In the genomic region with DNA sequence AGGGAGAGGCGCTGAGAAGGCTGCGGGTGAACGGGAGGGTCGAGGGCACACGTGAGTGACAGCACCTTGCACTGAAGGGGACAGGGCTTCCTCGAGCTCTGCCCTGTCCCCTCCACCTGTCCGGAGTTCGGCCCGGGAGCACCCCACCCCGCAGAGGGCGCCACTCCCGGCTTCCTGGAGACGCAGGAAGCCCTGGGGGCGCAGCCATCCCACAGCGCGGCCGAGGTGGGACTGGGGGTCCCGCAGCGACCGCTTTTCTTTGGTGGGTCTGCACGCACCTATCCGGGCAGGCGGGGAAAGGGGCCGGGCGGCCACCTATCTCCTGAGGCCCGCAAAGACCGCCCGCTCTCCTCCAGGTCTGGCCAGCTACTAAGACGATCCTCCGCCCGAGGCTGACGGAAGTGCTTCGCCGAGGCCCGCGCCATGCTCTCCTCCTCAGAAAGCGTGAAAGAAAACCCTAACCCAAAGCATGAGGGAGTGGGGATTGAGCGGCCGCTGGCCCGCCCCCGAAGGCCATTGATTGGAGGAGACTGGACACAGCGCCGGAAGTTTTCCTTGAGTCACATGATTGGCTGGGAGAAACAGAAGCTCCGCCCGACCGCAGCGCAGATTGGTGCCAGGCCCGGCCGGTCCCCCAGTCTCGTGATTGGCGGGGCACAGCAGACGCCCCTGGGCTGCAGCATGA, we compare ENCODE assay signal across 8 cellular contexts. TPM values are rescaled to one million over a fixed set of nuclear protein-coding genes. Genes with fewer than 3 reads are reported as not detected.
DNase-seq lines count a peak whose midpoint lies in the region; ATAC-seq and TF ChIP-seq lines count a peak whose summit lies in the region.

No MANE protein-coding gene starts in this region.

- peak overlapping the region; percentile 84 for H3K27ac ChIP-seq in iPS-18a (ENCODE audit: low read length)

- H3K4me3 Mint-ChIP-seq in MCF 10A (ENCODE audit: unreplicated experiment), result peak overlapping the region; percentile 90

- no peaks in the 10 kb centered on the region for H3K9me3 Mint-ChIP-seq in MCF 10A (ENCODE audit: unreplicated experiment)

- peak; percentile 80 for DNase-seq in 8988T
- peak; percentile 95 for DNase-seq in NCI-H2107 (lab: John Stamatoyannopoulos, UW)
- peak; percentile 94 for DNase-seq in UCSD-AML1 (lab: John Stamatoyannopoulos, UW; ENCODE audit: unreplicated experiment)
- DNase-seq in MCF 10A (ENCODE audit: unreplicated experiment), result peak; percentile 99

- H3K27me3 Mint-ChIP-seq in MCF 10A (ENCODE audit: insufficient read depth, unreplicated experiment), result no peaks in the 10 kb centered on the region

- no peaks in the 10 kb centered on the region for H3K4me1 Mint-ChIP-seq in MCF 10A (ENCODE audit: insufficient read depth, unreplicated experiment)

- peak overlapping the region; percentile 83 for H3K27ac Mint-ChIP-seq in MCF 10A (ENCODE audit: low read depth, unreplicated experiment)

- TF ChIP-seq CTCF in MCF 10A (IDR thresholded peaks at IDR 0.05; ENCODE audit: unreplicated experiment), result peak; percentile 39

- intact Hi-C loops in MCF 10A (cut with micrococcal nuclease), result loop anchor here (1.0 to 5.0 kb wide), 5 partner anchors 58 to 271 kb away; partner anchors contain the start of genes COG4, FCSK, SF3B3 and ST3GAL2

- H3K4me3 ChIP-seq in iPS-18a (ENCODE audit: low read length) (peak overlapping the region; percentile 87), skeletal muscle satellite cell (ENCODE audit: low read length) (peak overlapping the region; percentile 99)

- TSS peak; percentile 72 for BruUV-seq in MCF 10A (replicated peaks; lab: Mats Ljungman, UMichigan)

- POLR2A ChIA-PET in MCF 10A (lab: Yijun Ruan, JAX), result interaction anchor here (0.6 to 4.4 kb wide), 35 partner anchors 9 to 409 kb away, joined by 3 to 55 read pairs (median 5); partner anchors contain the start of genes AARS1, COG4, DDX19A and EXOSC6

- peak; percentile 89 for ATAC-seq in GM18517 (IDR thresholded peaks at IDR 0.05; ENCODE audit: unreplicated experiment)
- ATAC-seq in HG03045 (IDR thresholded peaks at IDR 0.05; ENCODE audit: unreplicated experiment), result peak; percentile 90

- peaks cover 3% of the 10 kb centered on the region for H3K36me3 ChIP-seq in iPS-18a (ENCODE audit: control insufficient read depth, low read depth, low read length)
- peaks cover 35% of the 10 kb centered on the region for H3K36me3 ChIP-seq in skeletal muscle satellite cell (ENCODE audit: insufficient read depth, low read length)

- H3K9me3 ChIP-seq in iPS-18a (ENCODE audit: control insufficient read depth, low read depth, low read length), result no peaks in the 10 kb centered on the region
- no peaks in the 10 kb centered on the region for H3K9me3 ChIP-seq in skeletal muscle satellite cell (replicated peaks; ENCODE audit: low read length)

- H3K27me3 ChIP-seq in iPS-18a (ENCODE audit: control insufficient read depth, insufficient read depth, low read length) (no peaks in the 10 kb centered on the region), skeletal muscle satellite cell (ENCODE audit: control insufficient read depth, insufficient read depth, low read length) (no peaks in the 10 kb centered on the region)

- peak overlapping the region; percentile 96 for H3K4me2 ChIP-seq in skeletal muscle satellite cell (ENCODE audit: low read length)

- peaks cover 48% of the 10 kb centered on the region for H3K36me3 Mint-ChIP-seq in MCF 10A (ENCODE audit: insufficient read depth, unreplicated experiment)

- peak overlapping the region; percentile 95 for H3K9ac ChIP-seq in iPS-18a (ENCODE audit: low read length)
- H3K9ac ChIP-seq in skeletal muscle satellite cell (ENCODE audit: low read depth, low read length), result peak overlapping the region; percentile 94

- CTCF ChIA-PET in MCF 10A (lab: Yijun Ruan, JAX), result interaction anchor here (0.5 to 1.8 kb wide), 13 partner anchors 9 to 1042 kb away, joined by 3 to 7 read pairs (median 4); partner anchors contain the start of gene FCSK

- no peaks in the 10 kb centered on the region for H3K4me1 ChIP-seq in iPS-18a (ENCODE audit: control insufficient read depth, low read depth, low read length)
- peaks cover 15% of the 10 kb centered on the region for H3K4me1 ChIP-seq in skeletal muscle satellite cell (ENCODE audit: control insufficient read depth, insufficient read depth, low read length)

RNA-seq across cellular contexts. Expression of gene DDX19A, which starts 34.4 kb away (rescaled TPM):
- total RNA-seq in MCF 10A (2022), result 34.7 and 36.5 TPM in 2 replicates
- total RNA-seq in skeletal muscle satellite cell (2012; rRNA removed), result 39.3 and 47.2 TPM in 2 replicates

RNA-seq across cellular contexts. Expression of gene ST3GAL2, which starts 57.8 kb away (rescaled TPM):
- 7.7 and 10.3 TPM in 2 replicates for total RNA-seq in MCF 10A (2022)
- total RNA-seq in skeletal muscle satellite cell (2012; rRNA removed), result 20.8 and 22.5 TPM in 2 replicates

Comparison
In these comparisons a context has a peak if more than half of its experiments do, and no peak if none do; other contexts are left out.
1. Peak in every context shown above with its lines: DNase-seq, ATAC-seq, H3K4me3 ChIP-seq and H3K27ac ChIP-seq.